Comparison of ENCODE assay signal across 11 cellular contexts in genomic region chr4:120865985-120866384, GRCh38. TPM values are rescaled to one million over a fixed set of nuclear protein-coding genes. Genes with fewer than 3 reads are reported as not detected.
DNase-seq lines count a peak whose midpoint lies in the region; ATAC-seq, FAIRE-seq and TF ChIP-seq lines count a peak whose summit lies in the region.
"Had no signal": no experiment of that assay in that cellular context is flagged by ENCODE, and none has a peak within 500 bp of the region (broad histone marks: within the 10 kb centered on the region; RNA-seq: fewer than 3 reads in every experiment).

No MANE protein-coding gene starts in this region.

- H3F3A ChIP-seq in GM23248 (ENCODE audit: insufficient read depth): peaks cover 6% of the 10 kb centered on the region; the same call in 1 of the 2 replicates

- ATAC-seq in HG03135 (IDR thresholded peaks at IDR 0.05; ENCODE audit: unreplicated experiment): no peak

- no peaks in the 10 kb centered on the region for H3K9me3 ChIP-seq in GM23248 (ENCODE audit: low read depth)
- H3K9me3 ChIP-seq: BLaER1, SK-N-SH had no signal

- peak; percentile 67 for FAIRE-seq in GM12891 (lab: Jason Lieb, UNC)

- H3K4me2 ChIP-seq in GM23248 (ENCODE audit: unreplicated experiment): no peak overlapping the region
- H3K4me2 ChIP-seq: BLaER1, SK-N-SH had no signal

- H3K36me3 ChIP-seq in GM23248 (ENCODE audit: low read depth): no peaks in the 10 kb centered on the region
- H3K36me3 ChIP-seq: BLaER1 had no signal

- no peak for TF ChIP-seq POLR2A in GM12891 (IDR thresholded peaks at IDR 0.05; ENCODE audit: low read depth, low read length)

- in situ Hi-C loops in GM23248 (cut with MboI): no loop called here

- no peaks in the 10 kb centered on the region for H3K27me3 ChIP-seq in GM23248 (replicated peaks; ENCODE audit: insufficient read depth)
- H3K27me3 ChIP-seq: BLaER1 had no signal

- 53 to 64% methylated on average over 1 of the region's 1 CpG for WGBS in GM23248 (ENCODE audit: low coverage in 1 of 2, low lambda C conversion rate in 2 of 2, missing lambda C conversion rate in 2 of 2), 2 experiments

- H3K4me3 ChIP-seq in GM23248 (no peak overlapping the region), epithelial cell of proximal tubule (ENCODE audit: low read depth, low read length) (no peak overlapping the region)
- H3K4me3 ChIP-seq: BLaER1 had no signal

- TF ChIP-seq CTCF in epithelial cell of proximal tubule (conservative IDR thresholded peaks at IDR 0.05; ENCODE audit: low read depth, low read length): no peak

- no peaks in the 10 kb centered on the region for H4K20me1 ChIP-seq in GM23248 (ENCODE audit: insufficient read depth)
- H4K20me1 ChIP-seq: BLaER1 had no signal

- H3K79me2 ChIP-seq in GM23248 (ENCODE audit: insufficient read depth): no peaks in the 10 kb centered on the region

- no peaks in the 10 kb centered on the region for H3K9me2 ChIP-seq in GM23248 (ENCODE audit: insufficient read depth)
- H3K9me2 ChIP-seq: SK-N-SH had no signal

- H3K9ac ChIP-seq in GM23248: no peak overlapping the region
- H3K9ac ChIP-seq: BLaER1, SK-N-SH had no signal

- DNase-seq in GM12891 (ENCODE audit: insufficient read length, low spot score): no peak
- peak; percentile 20 for DNase-seq in GM23248
- DNase-seq in NCI-H1105 treated with DMSO at 0.1 percent for 48 hours (lab: John Stamatoyannopoulos, UW): peak; percentile 15
- DNase-seq in epithelial cell of proximal tubule (ENCODE audit: low read depth): peak; percentile 33
- DNase-seq in SHP77 treated with DMSO at 0.1 percent for 48 hours (lab: John Stamatoyannopoulos, UW): no peak
- no peak for DNase-seq in stimulated activated CD4-positive, alpha-beta T cell treated with anti-CD3 and anti-CD28 coated beads, Interleukin-1b, Interleukin-23, amount 100 ng/mL, for 48 hours
- no peak for DNase-seq in central memory CD4-positive, alpha-beta T cell
- DNase-seq: retina, SK-N-SH had no signal

- no peak overlapping the region for H2AFZ ChIP-seq in GM23248

- no peak overlapping the region for H3K27ac ChIP-seq in GM23248
- H3K27ac ChIP-seq: BLaER1 had no signal

- H3K4me1 ChIP-seq in GM23248 (ENCODE audit: insufficient read depth): peaks cover 11% of the 10 kb centered on the region; the same call in 1 of the 2 replicates
- H3K4me1 ChIP-seq: BLaER1 had no signal

TF ChIP-seq in GM12891, 5 proteins besides CTCF, POLR2A, EP300 and RAD21:
- TF ChIP-seq SPI1 (IDR thresholded peaks at IDR 0.05; ENCODE audit: low read depth, low read length): no peak
- no peak for TF ChIP-seq TAF1 (IDR thresholded peaks at IDR 0.05; ENCODE audit: low read depth, low read length)
- TF ChIP-seq POLR2AphosphoS5 (IDR thresholded peaks at IDR 0.05; ENCODE audit: low read depth, low read length): no peak
- no peak for TF ChIP-seq PAX5 (IDR thresholded peaks at IDR 0.05; ENCODE audit: insufficient read depth, low read length, severe bottlenecking)
- TF ChIP-seq POU2F2 (IDR thresholded peaks at IDR 0.05; ENCODE audit: low read depth, low read length): no peak

RNA-seq across cellular contexts. Expression of gene PRDM5, which starts 56.5 kb away (rescaled TPM):
- polyA plus RNA-seq in GM12891 (2012; ENCODE audit: low read depth, missing spikeins): not detected
- 12.6 and 18.7 TPM in 2 replicates for total RNA-seq in GM23248 (2014; rRNA removed; shearing (Covaris generic))
- 7.7 and 8.7 TPM in 2 replicates for polyA plus RNA-seq in GM23248 (2016; fragmentation: Nextera tagmentation; extraction: Ambion mirVana)
- 5.2 and 7.3 TPM in 2 replicates for total RNA-seq in epithelial cell of proximal tubule

Comparison
In these comparisons a context has a peak if more than half of its experiments do, and no peak if none do; other contexts are left out.
1. DNase-seq: peak in GM23248 (single experiment), NCI-H1105 treated with DMSO at 0.1 percent for 48 hours (single experiment) and epithelial cell of proximal tubule (single experiment); none in GM12891 (single experiment), SHP77 treated with DMSO at 0.1 percent for 48 hours (single experiment), stimulated activated CD4-positive, alpha-beta T cell treated with anti-CD3 and anti-CD28 coated beads, Interleukin-1b, Interleukin-23, amount 100 ng/mL, for 48 hours (single experiment) and central memory CD4-positive, alpha-beta T cell (single experiment).